In the genomic region with DNA sequence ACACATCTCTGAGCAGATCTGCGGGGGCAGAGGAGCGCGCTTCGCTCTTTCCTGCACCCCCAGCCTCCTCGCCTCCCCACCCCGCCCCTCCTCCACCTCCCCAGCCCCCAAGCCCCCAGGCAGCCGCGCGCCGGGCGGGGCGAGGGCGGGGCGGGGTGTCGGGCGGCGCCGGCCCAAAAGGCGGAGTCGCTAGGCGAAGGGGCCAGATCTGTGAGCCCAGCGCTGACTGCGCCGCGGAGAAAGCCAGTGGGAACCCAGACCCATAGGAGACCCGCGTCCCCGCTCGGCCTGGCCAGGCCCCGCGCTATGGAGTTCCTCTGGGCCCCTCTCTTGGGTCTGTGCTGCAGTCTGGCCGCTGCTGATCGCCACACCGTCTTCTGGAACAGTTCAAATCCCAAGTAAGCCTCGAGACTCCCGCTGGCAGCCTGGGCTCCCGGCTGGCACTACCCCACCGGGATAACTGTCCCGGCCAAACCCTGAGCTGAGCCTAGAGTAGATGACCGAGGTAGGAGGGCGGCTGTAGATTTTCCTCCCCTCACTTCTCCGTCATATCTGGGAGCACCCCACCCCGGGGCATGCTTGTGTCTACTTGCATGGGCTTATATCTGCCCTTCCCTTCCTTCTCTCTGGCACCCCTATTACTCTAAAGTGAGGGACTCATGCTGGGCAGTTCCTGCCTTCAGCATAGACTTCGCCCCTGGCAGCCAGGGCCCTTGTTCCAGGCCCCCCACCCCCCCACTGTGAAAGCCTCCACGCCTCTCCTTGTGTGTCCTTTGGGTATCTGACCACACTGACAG, we compare ENCODE assay signal across 8 cellular contexts. TPM values are rescaled to one million over a fixed set of nuclear protein-coding genes. Genes with fewer than 3 reads are reported as not detected.
DNase-seq lines count a peak whose midpoint lies in the region; ATAC-seq and TF ChIP-seq lines count a peak whose summit lies in the region.

Gene EFNA1 (plus strand): TSS at position 205 of the 797 bp plus-strand sequence. CDS start 102 bp downstream, at position 307.

- H3K27ac Mint-ChIP-seq in WTC11, result no peak within 1 kb of the TSS; the same call in 1 of the 2 replicates

- H3K27me3 Mint-ChIP-seq in WTC11 (ENCODE audit: low read depth), result peaks cover 55% of the 10 kb centered on the region

- H3K9me3 Mint-ChIP-seq in WTC11, result no peaks in the 10 kb centered on the region

- H3K36me3 Mint-ChIP-seq in WTC11, result peaks cover 9% of the 10 kb centered on the region

- peak; percentile 24 for ATAC-seq in WTC11
- peak; percentile 46 for ATAC-seq in left lobe of liver
- no peak for ATAC-seq in HG03159 (IDR thresholded peaks at IDR 0.05; ENCODE audit: unreplicated experiment)
- no peak for ATAC-seq in HG03135 (IDR thresholded peaks at IDR 0.05; ENCODE audit: unreplicated experiment)

- DNase-seq in C1 segment of cervical spinal cord (lab: John Stamatoyannopoulos, UW) (peak in 11 of 14 donors; percentile 60 to 88 (median 74)), HuH-7.5 (ENCODE audit: low spot score) (peak; percentile 59), WTC11 (ENCODE audit: low spot score) (peak; percentile 61), dermis microvascular lymphatic vessel endothelial cell (ENCODE audit: low read depth in 2 of 2) (peak in 1 of 2 donors; percentile 84), left lobe of liver (ENCODE audit: low spot score) (peak; percentile 89)
- DNase-seq in stimulated activated CD4-positive, alpha-beta T cell treated with anti-CD3 and anti-CD28 coated beads, Interleukin-2, amount 100 ng/mL, for 24 hours, result peak; percentile 42 to 59

- peaks cover 55% of the 10 kb centered on the region for H3K4me1 Mint-ChIP-seq in WTC11

- POLR2A ChIA-PET in WTC11 (lab: Charles Lee), result interaction anchor here (0.8 to 2.1 kb wide), 4 partner anchors 36 to 47 kb away, joined by 3 to 9 read pairs (median 3); partner anchors contain the start of gene KRTCAP2

- CTCF ChIA-PET in WTC11 (lab: Charles Lee), result interaction anchor here (0.6 to 12.9 kb wide), 15 partner anchors 10 to 79 kb away, joined by 3 to 164 read pairs (median 5); partner anchors contain the start of genes EFNA4, KRTCAP2 and TRIM46

- TF ChIP-seq CTCF in WTC11 (IDR thresholded peaks at IDR 0.05), result no peak

- peak within 1 kb of the TSS; percentile 90 for H3K4me3 Mint-ChIP-seq in WTC11

TF ChIP-seq in WTC11, 78 proteins besides CTCF, POLR2A, EP300 and RAD21:
- no peak for TF ChIP-seq TP53 (CRISPR knock-in tag; IDR thresholded peaks at IDR 0.05)
- peak; percentile 27; the same call in 1 of the 2 replicates for TF ChIP-seq FOXP4 (CRISPR knock-in tag; IDR thresholded peaks at IDR 0.05)

RNA-seq across cellular contexts. Expression of gene EFNA1, which starts in this region (rescaled TPM):
- 6.0 to 7.3 TPM (median 6.5 TPM) in 3 replicates for total RNA-seq in WTC11 (2021)
- 132 and 215 TPM in 2 replicates for total RNA-seq in dermis microvascular lymphatic vessel endothelial cell
- total RNA-seq in left lobe of liver, result 85.1 TPM

Comparison
In these comparisons a context has a peak if more than half of its experiments do, and no peak if none do; other contexts are left out.
1. RNA of gene EFNA1 (total RNA-seq): 132 to 215 TPM in dermis microvascular lymphatic vessel endothelial cell and 85.1 TPM in left lobe of liver (single experiment); 6.0 to 7.3 TPM in WTC11; every median in the first group is over 10 times any median in the second.
2. ATAC-seq: peak in WTC11 (single experiment) and left lobe of liver (single experiment); none in HG03159 (single experiment) and HG03135 (single experiment).